Comparison of ENCODE assay signal across 8 cellular contexts in the genomic region with DNA sequence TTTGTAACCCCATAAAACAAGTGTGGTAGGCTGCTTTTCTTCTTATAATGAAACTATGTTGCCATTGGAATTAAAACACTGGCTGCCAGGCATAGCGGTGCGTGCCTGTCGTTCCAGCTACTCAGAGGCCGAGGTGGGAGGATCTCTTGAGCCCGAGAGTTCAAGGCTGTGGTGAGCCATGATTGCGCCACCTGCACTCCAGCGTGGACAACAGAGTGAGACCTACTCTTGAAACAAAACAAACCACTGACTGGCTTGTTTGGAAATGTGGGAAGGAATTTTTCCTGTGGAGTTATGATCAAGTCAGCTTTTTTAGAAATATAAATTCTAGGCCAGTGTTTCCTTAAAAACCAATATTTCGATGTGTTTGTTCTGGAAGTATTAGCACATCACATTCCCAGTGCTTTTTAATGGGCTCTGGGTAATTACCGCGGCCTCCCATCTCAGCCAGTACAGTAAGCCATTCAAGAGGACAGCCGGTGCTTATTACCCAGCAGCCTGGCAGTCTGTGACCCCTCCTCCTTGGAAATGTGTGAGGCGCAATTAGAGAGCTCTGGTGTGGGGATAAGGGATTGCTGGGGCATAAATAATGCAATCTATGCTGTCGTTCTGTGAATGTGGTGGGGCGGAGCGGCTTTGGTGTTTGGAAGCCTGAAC. TPM values are rescaled to one million over a fixed set of nuclear protein-coding genes. Genes with fewer than 3 reads are reported as not detected.
DNase-seq lines count a peak whose midpoint lies in the region; ATAC-seq, FAIRE-seq and TF ChIP-seq lines count a peak whose summit lies in the region.

No MANE protein-coding gene starts in this region.

- H3K27me3 ChIP-seq in RWPE2 (ENCODE audit: insufficient read depth, poor library complexity, severe bottlenecking) (no peaks in the 10 kb centered on the region), fibroblast of lung (ENCODE audit: control insufficient read depth, insufficient read depth, low read length) (no peaks in the 10 kb centered on the region), ovary (no peaks in the 10 kb centered on the region)

- peaks cover 22 to 38% (median 24%) of the 10 kb centered on the region in 3 donors for H3K4me1 Mint-ChIP-seq in T-cell
- peaks cover 26% of the 10 kb centered on the region for H3K4me1 Mint-ChIP-seq in activated T-helper 2 cell treated with anti-CD3 and anti-CD28 coated beads, Interferon-gamma antibody, Interleukin-2, Interleukin-4, amounts not matched to agents 10 μg/mL and 5 μg/mL and 100 μg/mL, durations not matched to agents 14 hours and 24 hours and 36 hours (ENCODE audit: low read depth)

- no peaks in the 10 kb centered on the region for H3K27me3 Mint-ChIP-seq in T-cell
- no peaks in the 10 kb centered on the region for H3K27me3 Mint-ChIP-seq in activated T-helper 2 cell treated with anti-CD3 and anti-CD28 coated beads, Interferon-gamma antibody, Interleukin-2, Interleukin-4, amounts not matched to agents 10 μg/mL and 5 μg/mL and 100 μg/mL, durations not matched to agents 14 hours and 24 hours and 36 hours (ENCODE audit: low read depth)

- H3K9ac ChIP-seq in fibroblast of lung (ENCODE audit: insufficient read depth, low read length): peak overlapping the region; percentile 0

- no peak overlapping the region for H3K27ac Mint-ChIP-seq in T-cell
- H3K27ac Mint-ChIP-seq in activated T-helper 2 cell treated with anti-CD3 and anti-CD28 coated beads, Interferon-gamma antibody, Interleukin-2, Interleukin-4, amounts not matched to agents 10 μg/mL and 5 μg/mL and 100 μg/mL, durations not matched to agents 14 hours and 24 hours and 36 hours: no peak overlapping the region

- H3K9me3 Mint-ChIP-seq in T-cell: peaks cover 0 to 6% (median 4%) of the 10 kb centered on the region in 3 donors
- peaks cover 6% of the 10 kb centered on the region for H3K9me3 Mint-ChIP-seq in activated T-helper 2 cell treated with anti-CD3 and anti-CD28 coated beads, Interferon-gamma antibody, Interleukin-2, Interleukin-4, amounts not matched to agents 10 μg/mL and 5 μg/mL and 100 μg/mL, durations not matched to agents 14 hours and 24 hours and 36 hours

- H3K9me3 ChIP-seq in RWPE2 (ENCODE audit: severe bottlenecking) (no peaks in the 10 kb centered on the region), fibroblast of lung (ENCODE audit: control insufficient read depth, insufficient read depth, low read depth, low read length) (no peaks in the 10 kb centered on the region), ovary (no peaks in the 10 kb centered on the region)

- peak overlapping the region; percentile 65 for H3K4me2 ChIP-seq in fibroblast of lung (ENCODE audit: extremely low read depth, insufficient read depth, low read length)

- intact Hi-C loops in ovary (cut with DNase I): no loop called here
- intact Hi-C loops in activated T-helper 2 cell treated with anti-CD3 and anti-CD28 coated beads, Interferon-gamma antibody, Interleukin-2, Interleukin-4, amounts not matched to agents 10 μg/mL and 5 μg/mL and 100 μg/mL, durations not matched to agents 14 hours and 24 hours and 36 hours (cut with micrococcal nuclease): no loop called here

- CTCF ChIA-PET in T-cell (lab: Charles Lee): no interaction called here

- no peak overlapping the region for H2AFZ ChIP-seq in fibroblast of lung (ENCODE audit: low read length)

- peaks cover 44% of the 10 kb centered on the region for H3K4me1 ChIP-seq in RWPE2 (ENCODE audit: insufficient read depth, poor library complexity, severe bottlenecking)
- H3K4me1 ChIP-seq in fibroblast of lung (ENCODE audit: control insufficient read depth, extremely low read depth, insufficient read depth, low read length): peaks cover 54% of the 10 kb centered on the region
- peaks cover 21% of the 10 kb centered on the region for H3K4me1 ChIP-seq in ovary (ENCODE audit: insufficient read depth)

- H3K79me2 ChIP-seq in fibroblast of lung (ENCODE audit: control insufficient read depth, insufficient read depth, low read length): peaks cover 71% of the 10 kb centered on the region

- H3K36me3 Mint-ChIP-seq in T-cell: peaks cover 25% of the 10 kb centered on the region
- peaks cover 24% of the 10 kb centered on the region for H3K36me3 Mint-ChIP-seq in activated T-helper 2 cell treated with anti-CD3 and anti-CD28 coated beads, Interferon-gamma antibody, Interleukin-2, Interleukin-4, amounts not matched to agents 10 μg/mL and 5 μg/mL and 100 μg/mL, durations not matched to agents 14 hours and 24 hours and 36 hours (ENCODE audit: low read depth)

- DNase-seq in HT1080 (ENCODE audit: low read depth): peak; percentile 75
- no peak for DNase-seq in RWPE2 (ENCODE audit: low spot score)
- peak; percentile 97 to 98 for DNase-seq in fibroblast of lung (ENCODE audit: low read depth in 2 of 2)
- DNase-seq in ovary: peak; percentile 78 to 94 (median 88)
- DNase-seq in T-cell: no peak
- DNase-seq in activated T-helper 2 cell treated with anti-CD3 and anti-CD28 coated beads, Interferon-gamma antibody, Interleukin-2, Interleukin-4, amounts not matched to agents 10 μg/mL and 5 μg/mL and 100 μg/mL, durations not matched to agents 14 hours and 24 hours and 36 hours (ENCODE audit: low spot score): no peak
- DNase-seq in GM12892 (ENCODE audit: insufficient read length): no peak

- H3K27ac ChIP-seq in RWPE2 (ENCODE audit: poor library complexity, severe bottlenecking): peak overlapping the region; percentile 25
- H3K27ac ChIP-seq in fibroblast of lung (ENCODE audit: insufficient read depth, low read length): peak overlapping the region; percentile 79
- peak overlapping the region in 1 of 2 donors; percentile 72 for H3K27ac ChIP-seq in ovary

- TF ChIP-seq POLR2A in ovary (IDR thresholded peaks at IDR 0.05): no peak
- no peak for TF ChIP-seq POLR2A in GM12892 (IDR thresholded peaks at IDR 0.05; ENCODE audit: low read depth, low read length)

- no peaks in the 10 kb centered on the region for H4K20me1 ChIP-seq in fibroblast of lung (ENCODE audit: control insufficient read depth, extremely low read depth, insufficient read depth, low read length)

- no peak for FAIRE-seq in GM12892 (lab: Jason Lieb, UNC)

- no peak for TF ChIP-seq EP300 in ovary (IDR thresholded peaks at IDR 0.05)

- H3K36me3 ChIP-seq in RWPE2 (ENCODE audit: low read depth) (no peaks in the 10 kb centered on the region), fibroblast of lung (ENCODE audit: control insufficient read depth, insufficient read depth, low read length) (peaks cover 7% of the 10 kb centered on the region), ovary (no peaks in the 10 kb centered on the region)

- peak; percentile 33 for ATAC-seq in RWPE2 (ENCODE audit: low read depth)
- ATAC-seq in T-cell (replicated peaks in 1 of 4): no peak
- ATAC-seq in GM19467 (IDR thresholded peaks at IDR 0.05; ENCODE audit: unreplicated experiment): no peak

- no peak for TF ChIP-seq CTCF in RWPE2 (IDR thresholded peaks at IDR 0.05; ENCODE audit: poor library complexity, severe bottlenecking)
- no peak for TF ChIP-seq CTCF in fibroblast of lung (conservative IDR thresholded peaks at IDR 0.05 in 1 of 2, IDR thresholded peaks at IDR 0.05 in 1 of 2; ENCODE audit: low read depth in 1 of 2, low read length in 2 of 2)
- TF ChIP-seq CTCF in ovary (IDR thresholded peaks at IDR 0.05): no peak

- WGBS in ovary, 3 donors: 9 to 13% (median 12%) methylated on average over 15 of the region's 15 CpGs

- no peak overlapping the region for H3K4me3 Mint-ChIP-seq in T-cell
- H3K4me3 Mint-ChIP-seq in activated T-helper 2 cell treated with anti-CD3 and anti-CD28 coated beads, Interferon-gamma antibody, Interleukin-2, Interleukin-4, amounts not matched to agents 10 μg/mL and 5 μg/mL and 100 μg/mL, durations not matched to agents 14 hours and 24 hours and 36 hours (ENCODE audit: low read depth): no peak overlapping the region

- no peak overlapping the region for H3K4me3 ChIP-seq in RWPE2 (ENCODE audit: severe bottlenecking)
- peak overlapping the region in 2 of 4 experiments; percentile 9 to 19 for H3K4me3 ChIP-seq in fibroblast of lung (replicated peaks in 1 of 4; ENCODE audit: control extremely low read depth in 1 of 4, insufficient read depth in 1 of 4, low read depth in 3 of 4, low read length in 4 of 4)
- no peak overlapping the region for H3K4me3 ChIP-seq in ovary

- POLR2A ChIA-PET in T-cell (lab: Charles Lee): no interaction called here

RNA-seq across cellular contexts. Expression of a gene that starts 58.3 kb away (rescaled TPM):
- total RNA-seq in HT1080 (2014; rRNA removed; shearing (Covaris generic)): 21.7 and 29.4 TPM in 2 replicates
- 23.4 and 27.8 TPM in 2 replicates for polyA plus RNA-seq in HT1080 (2015; cell fraction: cytosol; rRNA removed)
- 29.1 and 32.7 TPM in 2 replicates for polyA plus RNA-seq in HT1080 (2015; cell fraction: nucleus; rRNA removed)
- 19.3 and 37.8 TPM in 2 replicates for total RNA-seq in fibroblast of lung
- polyA plus RNA-seq in fibroblast of lung: 34.9 and 44.0 TPM in 2 replicates
- polyA plus RNA-seq in fibroblast of lung (2012): 28.5 and 39.9 TPM in 2 replicates
- polyA minus RNA-seq in fibroblast of lung (ENCODE audit: low replicate concordance): 59.2 and 77.2 TPM in 2 replicates
- total RNA-seq in ovary: 10 to 100 TPM; 11.7 to 17.7 (median 14.9) TPM
- polyA plus RNA-seq in ovary: 10 to 100 TPM in 1 of 2 donors, 1 to 10 TPM in 1; 7.1 to 16.1 TPM
- 10 to 100 TPM; 18.5 to 22.4 (median 20.4) TPM for total RNA-seq in T-cell
- total RNA-seq in activated T-helper 2 cell treated with anti-CD3 and anti-CD28 coated beads, Interferon-gamma antibody, Interleukin-2, Interleukin-4, amounts not matched to agents 10 μg/mL and 5 μg/mL and 100 μg/mL, durations not matched to agents 14 hours and 24 hours and 36 hours: 37.8 and 40.9 TPM in 2 replicates
- 20.9 TPM for polyA plus RNA-seq in GM12892 (2012; ENCODE audit: missing spikeins)

Comparison
In these comparisons a context has a peak if more than half of its experiments do, and no peak if none do; other contexts are left out.
1. DNase-seq: peak in HT1080 (single experiment), fibroblast of lung (2 of 2) and ovary (5 of 5); none in RWPE2 (single experiment), T-cell (0 of 34), activated T-helper 2 cell treated with anti-CD3 and anti-CD28 coated beads, Interferon-gamma antibody, Interleukin-2, Interleukin-4, amounts not matched to agents 10 μg/mL and 5 μg/mL and 100 μg/mL, durations not matched to agents 14 hours and 24 hours and 36 hours (single experiment) and GM12892 (single experiment).